Comparison of ENCODE assay signal across 10 cellular contexts in the genomic region with DNA sequence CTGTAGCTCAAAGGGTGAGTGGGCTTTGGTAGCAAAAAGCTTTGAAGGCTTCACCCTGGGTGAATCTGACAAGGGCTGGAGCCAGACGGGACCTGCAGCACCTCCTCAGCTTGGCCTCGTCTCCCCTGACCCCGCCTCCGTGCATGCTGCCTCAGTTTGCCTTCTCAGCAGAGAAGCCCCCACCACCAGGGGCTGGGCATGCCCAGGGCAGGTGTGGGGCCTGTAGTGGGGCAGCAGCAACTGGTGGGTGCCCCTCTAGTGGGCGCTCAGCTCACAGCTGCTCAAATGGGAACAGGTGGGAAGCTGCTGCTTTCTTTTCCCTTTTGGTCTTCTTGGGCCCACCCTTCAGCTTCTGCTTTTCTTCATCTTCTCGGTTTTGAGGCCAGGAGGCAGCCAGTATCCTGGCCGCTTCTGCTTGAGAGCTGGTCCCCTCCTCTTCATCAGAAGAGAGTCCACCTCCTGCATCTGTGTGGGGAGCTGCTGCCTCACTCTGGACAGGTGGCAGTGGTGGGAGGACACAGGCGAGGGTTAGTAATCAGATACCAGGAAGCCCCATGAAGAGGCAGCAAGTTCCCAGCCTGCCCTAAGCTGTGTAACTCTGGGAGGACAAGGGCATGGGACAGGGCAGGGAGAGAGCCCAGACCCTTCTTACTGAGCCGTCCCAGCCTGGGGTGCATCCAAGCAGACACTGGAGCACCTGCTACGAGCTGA. TPM values are rescaled to one million over a fixed set of nuclear protein-coding genes. Genes with fewer than 3 reads are reported as not detected.
DNase-seq lines count a peak whose midpoint lies in the region; ATAC-seq and TF ChIP-seq lines count a peak whose summit lies in the region.
"Had no signal": no experiment of that assay in that cellular context is flagged by ENCODE, and none has a peak within 500 bp of the region (broad histone marks: within the 10 kb centered on the region; RNA-seq: fewer than 3 reads in every experiment).

No MANE protein-coding gene starts in this region.

- DNase-seq in SK-N-SH = no peak
- no peak for DNase-seq in activated CD8-positive, alpha-beta T cell treated with anti-CD3 and anti-CD28 coated beads, Interleukin-2, amount 10 ng/mL, durations not matched to agents 7 days and 5 days
- peak; percentile 55 for DNase-seq in islet precursor cell
- no peak for DNase-seq in stomach
- no peak for DNase-seq in NCI-H2171 (lab: John Stamatoyannopoulos, UW)
- no peak for DNase-seq in ecto neural progenitor cell (ENCODE audit: low spot score)
- DNase-seq: cerebellar nuclear complex; stimulated activated naive CD4-positive, alpha-beta T cell treated with Interleukin-2 at 50 U/mL for 16 hours had no signal

- 90% methylated on average over 7 of the region's 10 CpGs for WGBS in SK-N-SH (ENCODE audit: low lambda C conversion rate)
- 84 to 95% (median 87%) methylated on average over 9 to 10 of the region's 10 CpGs for WGBS in stomach, 5 donors

- H3K9me2 ChIP-seq in SK-N-SH = no peaks in the 10 kb centered on the region

- H3K27me3 ChIP-seq in SK-N-SH (ENCODE audit: insufficient read depth) = no peaks in the 10 kb centered on the region
- H3K27me3 ChIP-seq in stomach = no peaks in the 10 kb centered on the region

- peak overlapping the region; percentile 85 for H3K9ac ChIP-seq in SK-N-SH

- no peaks in the 10 kb centered on the region for H4K20me1 ChIP-seq in SK-N-SH (ENCODE audit: insufficient read depth)

- H3F3A ChIP-seq in SK-N-SH (replicated peaks; ENCODE audit: insufficient read depth) = peaks cover 38% of the 10 kb centered on the region

- H3K9me3 Mint-ChIP-seq in activated CD8-positive, alpha-beta T cell treated with anti-CD3 and anti-CD28 coated beads, Interleukin-2, amount 10 ng/mL, durations not matched to agents 7 days and 5 days (ENCODE audit: insufficient read depth) = no peaks in the 10 kb centered on the region

- H3K9me3 ChIP-seq in SK-N-SH (no peaks in the 10 kb centered on the region), stomach (no peaks in the 10 kb centered on the region)

- H3K79me2 ChIP-seq in SK-N-SH (ENCODE audit: insufficient read depth) = no peaks in the 10 kb centered on the region

- CTCF ChIA-PET in SK-N-SH (lab: Yijun Ruan, JAX) = interaction anchor here (0.7 to 2.8 kb wide), 5 partner anchors 8 to 249 kb away, joined by 5 to 12 read pairs (median 6); a partner anchor contains a TSS
- CTCF ChIA-PET in activated CD8-positive, alpha-beta T cell treated with anti-CD3 and anti-CD28 coated beads, Interleukin-2, amount 10 ng/mL, durations not matched to agents 7 days and 5 days (lab: Charles Lee) = interaction anchor here (1.1 to 2.3 kb wide), 5 partner anchors 20 to 249 kb away, joined by 3 to 10 read pairs (median 4); a partner anchor contains a TSS

- H3K4me3 ChIP-seq in SK-N-SH (ENCODE audit: low read depth in 2 of 2, low read length in 1 of 2) = no peak overlapping the region
- no peak overlapping the region for H3K4me3 ChIP-seq in stomach

- H3K4me2 ChIP-seq in SK-N-SH = peak overlapping the region; percentile 60; the same call in 1 of the 2 replicates

- ATAC-seq in SK-N-SH treated with all-trans-retinoic acid at 6 μM for 48 hours (no peak), GM18861 (IDR thresholded peaks at IDR 0.05; ENCODE audit: unreplicated experiment) (no peak)
- no peak for ATAC-seq in activated CD8-positive, alpha-beta T cell treated with anti-CD3 and anti-CD28 coated beads, Interleukin-2, amount 10 ng/mL, durations not matched to agents 7 days and 5 days

- H3K36me3 ChIP-seq in SK-N-SH (replicated peaks in 1 of 2; ENCODE audit: control insufficient read depth in 1 of 2, insufficient read depth in 2 of 2, low read length in 1 of 2) (peaks cover 15 to 60% of the 10 kb centered on the region in 2 experiments), stomach (peaks cover 35 to 74% (median 72%) of the 10 kb centered on the region in 4 donors)

- no peak for TF ChIP-seq POLR2A in stomach (IDR thresholded peaks at IDR 0.05)

- no peak overlapping the region for H3K4me3 Mint-ChIP-seq in activated CD8-positive, alpha-beta T cell treated with anti-CD3 and anti-CD28 coated beads, Interleukin-2, amount 10 ng/mL, durations not matched to agents 7 days and 5 days

- TF ChIP-seq EP300 in SK-N-SH (IDR thresholded peaks at IDR 0.05; ENCODE audit: borderline replicate concordance in 1 of 2, low read depth in 1 of 2, low read length in 1 of 2) = no peak
- TF ChIP-seq EP300 in stomach (IDR thresholded peaks at IDR 0.05) = no peak

- no peaks in the 10 kb centered on the region for H3K27me3 Mint-ChIP-seq in activated CD8-positive, alpha-beta T cell treated with anti-CD3 and anti-CD28 coated beads, Interleukin-2, amount 10 ng/mL, durations not matched to agents 7 days and 5 days (ENCODE audit: low read depth)

- H2AFZ ChIP-seq in SK-N-SH (ENCODE audit: low read depth) = no peak overlapping the region

- intact Hi-C loops in stomach (cut with DNase I; ENCODE audit: low total_unique reads) = no loop called here

- POLR2A ChIA-PET in SK-N-SH (lab: Yijun Ruan, JAX) = interaction anchor here (0.9 to 1.3 kb wide), 3 partner anchors 21 to 83 kb away, joined by 3 to 5 read pairs (median 3); a partner anchor contains a TSS
- POLR2A ChIA-PET in activated CD8-positive, alpha-beta T cell treated with anti-CD3 and anti-CD28 coated beads, Interleukin-2, amount 10 ng/mL, durations not matched to agents 7 days and 5 days (lab: Charles Lee) = interaction anchor here (1.2 to 5.9 kb wide), 3 partner anchors 20 to 33 kb away, joined by 3 to 55 read pairs (median 26); a partner anchor contains a TSS

- H3K4me1 ChIP-seq in SK-N-SH (ENCODE audit: control insufficient read depth in 1 of 2, insufficient read depth in 2 of 2, low read depth in 1 of 2, low read length in 1 of 2) (peaks cover 16 to 27% of the 10 kb centered on the region in 2 experiments), stomach (peaks cover 22 to 46% (median 33%) of the 10 kb centered on the region in 4 donors)

- TF ChIP-seq CTCF in SK-N-SH (IDR thresholded peaks at IDR 0.05) (no peak; the same call in 1 of the 2 replicates), stomach (IDR thresholded peaks at IDR 0.05) (no peak)

- peaks cover 36% of the 10 kb centered on the region for H3K4me1 Mint-ChIP-seq in activated CD8-positive, alpha-beta T cell treated with anti-CD3 and anti-CD28 coated beads, Interleukin-2, amount 10 ng/mL, durations not matched to agents 7 days and 5 days (ENCODE audit: low read depth)

- peaks cover 42% of the 10 kb centered on the region for H3K36me3 Mint-ChIP-seq in activated CD8-positive, alpha-beta T cell treated with anti-CD3 and anti-CD28 coated beads, Interleukin-2, amount 10 ng/mL, durations not matched to agents 7 days and 5 days (ENCODE audit: low read depth)

- H3K27ac ChIP-seq in SK-N-SH (ENCODE audit: low read depth in 2 of 2, low read length in 1 of 2) = peak overlapping the region; percentile 78 to 100
- peak overlapping the region in 4 of 5 donors; percentile 81 to 92 (median 88) for H3K27ac ChIP-seq in stomach

- H3K27ac Mint-ChIP-seq in activated CD8-positive, alpha-beta T cell treated with anti-CD3 and anti-CD28 coated beads, Interleukin-2, amount 10 ng/mL, durations not matched to agents 7 days and 5 days = peak overlapping the region; percentile 35

- TF ChIP-seq RAD21 in SK-N-SH (IDR thresholded peaks at IDR 0.05; ENCODE audit: low read length) = no peak

TF ChIP-seq in SK-N-SH, 30 proteins besides CTCF, POLR2A, EP300 and RAD21 (continues in another document):
- TF ChIP-seq POLR2AphosphoS5 (IDR thresholded peaks at IDR 0.05; ENCODE audit: low read depth, low read length) (no peak), RCOR1 (IDR thresholded peaks at IDR 0.05; ENCODE audit: low read length) (no peak), JUND (IDR thresholded peaks at IDR 0.05) (no peak), GATA2 (CRISPR knock-in tag; IDR thresholded peaks at IDR 0.05) (no peak), MEF2A (IDR thresholded peaks at IDR 0.05; ENCODE audit: borderline replicate concordance, low read depth) (no peak)

TF ChIP-seq in SK-N-SH treated with all-trans-retinoic acid at 6 μM for 48 hours, 23 proteins besides CTCF, POLR2A, EP300 and RAD21 (continues in another document):
- no peak for TF ChIP-seq TCF4 (CRISPR knock-in tag; IDR thresholded peaks at IDR 0.05; ENCODE audit: borderline replicate concordance)
- no peak for TF ChIP-seq ZFP3 (CRISPR knock-in tag; IDR thresholded peaks at IDR 0.05)
- no peak for TF ChIP-seq PPARA (CRISPR knock-in tag; IDR thresholded peaks at IDR 0.05; ENCODE audit: borderline replicate concordance)

RNA-seq across cellular contexts. Expression of a gene that starts 21.0 kb away (rescaled TPM):
- polyA plus RNA-seq in SK-N-SH (2012; rRNA removed) (105 and 123 TPM in 2 replicates), stomach (10 to 100 TPM; 12.6 to 45.0 (median 12.7) TPM)
- polyA plus RNA-seq in SK-N-SH (2012; cell fraction: cytosol; rRNA removed) = 83.4 and 97.1 TPM in 2 replicates
- polyA plus RNA-seq in SK-N-SH (2012; cell fraction: nucleus; rRNA removed) = 137 and 155 TPM in 2 replicates
- total RNA-seq in activated CD8-positive, alpha-beta T cell treated with anti-CD3 and anti-CD28 coated beads, Interleukin-2, amount 10 ng/mL, durations not matched to agents 7 days and 5 days = 10 to 100 TPM; 27.9 to 28.8 TPM
- 10 to 100 TPM; 28.6 to 67.4 (median 51.9) TPM for total RNA-seq in stomach

RNA-seq across cellular contexts. Expression of a gene that starts 21.2 kb away (rescaled TPM):
- polyA plus RNA-seq in SK-N-SH (2012; rRNA removed) (15.4 and 17.3 TPM in 2 replicates), stomach (10 to 100 TPM; 13.9 to 16.1 (median 14.8) TPM)
- polyA plus RNA-seq in SK-N-SH (2012; cell fraction: cytosol; rRNA removed) = 21.3 and 22.4 TPM in 2 replicates
- polyA plus RNA-seq in SK-N-SH (2012; cell fraction: nucleus; rRNA removed) = 4.1 and 5.7 TPM in 2 replicates
- total RNA-seq in activated CD8-positive, alpha-beta T cell treated with anti-CD3 and anti-CD28 coated beads, Interleukin-2, amount 10 ng/mL, durations not matched to agents 7 days and 5 days = 10 to 100 TPM; 17.3 to 18.1 TPM
- total RNA-seq in stomach = 10 to 100 TPM in 2 of 5 donors, 1 to 10 TPM in 3; 1.7 to 11.7 (median 9.0) TPM

RNA-seq across cellular contexts. Expression of a gene that starts 32.6 kb away (rescaled TPM):
- polyA plus RNA-seq in SK-N-SH (2012; rRNA removed) (50.0 and 52.0 TPM in 2 replicates), stomach (10 to 100 TPM in 2 of 3 donors, 1 to 10 TPM in 1; 8.8 to 15.3 (median 13.7) TPM)
- polyA plus RNA-seq in SK-N-SH (2012; cell fraction: cytosol; rRNA removed) = 41.9 and 42.1 TPM in 2 replicates
- 140 and 154 TPM in 2 replicates for polyA plus RNA-seq in SK-N-SH (2012; cell fraction: nucleus; rRNA removed)
- 10 to 100 TPM; 29.4 to 31.6 TPM for total RNA-seq in activated CD8-positive, alpha-beta T cell treated with anti-CD3 and anti-CD28 coated beads, Interleukin-2, amount 10 ng/mL, durations not matched to agents 7 days and 5 days
- 10 to 100 TPM; 34.0 to 51.0 (median 41.4) TPM for total RNA-seq in stomach

RNA-seq across cellular contexts. Expression of a gene that starts 32.8 kb away (rescaled TPM):
- polyA plus RNA-seq in SK-N-SH (2012; rRNA removed) (5.1 and 6.4 TPM in 2 replicates), stomach (10 to 100 TPM; 13.8 to 15.0 (median 14.2) TPM)
- 9.3 and 15.8 TPM in 2 replicates for polyA plus RNA-seq in SK-N-SH (2012; cell fraction: cytosol; rRNA removed)
- polyA plus RNA-seq in SK-N-SH (2012; cell fraction: nucleus; rRNA removed) = 0.66 and 1.4 TPM in 2 replicates
- 10 to 100 TPM; 19.2 to 20.2 TPM for total RNA-seq in activated CD8-positive, alpha-beta T cell treated with anti-CD3 and anti-CD28 coated beads, Interleukin-2, amount 10 ng/mL, durations not matched to agents 7 days and 5 days
- 10 to 100 TPM in 1 of 5 donors, 1 to 10 TPM in 4; 2.2 to 14.1 (median 6.1) TPM for total RNA-seq in stomach
